ENCODE assay signal across 1 cellular context in the genomic region with DNA sequence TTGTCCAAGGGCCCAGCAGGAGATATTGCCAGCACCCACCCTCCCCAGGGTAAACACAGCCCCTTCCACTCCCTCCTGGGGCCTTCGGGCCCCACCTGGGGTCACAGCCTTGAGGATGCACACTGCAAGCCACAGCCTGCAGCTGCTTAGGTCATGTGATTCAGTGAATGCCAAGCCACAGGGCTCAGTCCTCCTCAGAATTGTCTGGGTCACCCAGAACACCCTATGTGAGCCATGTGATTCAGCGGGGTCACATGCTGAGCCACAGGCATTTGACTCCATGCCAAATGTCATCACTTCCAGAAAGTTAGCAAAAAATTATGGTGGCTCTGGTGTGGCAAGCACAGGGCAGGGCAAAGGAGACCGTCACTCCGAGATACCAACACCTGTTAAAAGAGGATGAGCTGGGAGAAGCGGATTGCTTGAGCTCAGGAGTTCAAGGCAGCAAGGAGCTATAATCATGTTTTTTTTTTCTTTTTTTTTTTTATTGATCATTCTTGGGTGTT.
TF ChIP-seq lines count a peak whose summit lies in the region.

No MANE protein-coding gene starts in this region.

TF ChIP-seq in HEK293T, 16 proteins besides CTCF, POLR2A, EP300 and RAD21 (continued from another document):
- TF ChIP-seq, protein P1, sequence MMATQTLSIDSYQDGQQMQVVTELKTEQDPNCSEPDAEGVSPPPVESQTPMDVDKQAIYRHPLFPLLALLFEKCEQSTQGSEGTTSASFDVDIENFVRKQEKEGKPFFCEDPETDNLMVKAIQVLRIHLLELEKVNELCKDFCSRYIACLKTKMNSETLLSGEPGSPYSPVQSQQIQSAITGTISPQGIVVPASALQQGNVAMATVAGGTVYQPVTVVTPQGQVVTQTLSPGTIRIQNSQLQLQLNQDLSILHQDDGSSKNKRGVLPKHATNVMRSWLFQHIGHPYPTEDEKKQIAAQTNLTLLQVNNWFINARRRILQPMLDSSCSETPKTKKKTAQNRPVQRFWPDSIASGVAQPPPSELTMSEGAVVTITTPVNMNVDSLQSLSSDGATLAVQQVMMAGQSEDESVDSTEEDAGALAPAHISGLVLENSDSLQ (IDR thresholded peaks at IDR 0.05) = no peak
- TF ChIP-seq CTBP1 (IDR thresholded peaks at IDR 0.05; ENCODE audit: borderline replicate concordance) (no peak), LEF1 (IDR thresholded peaks at IDR 0.05; ENCODE audit: borderline replicate concordance) (no peak), ARNT (IDR thresholded peaks at IDR 0.05) (no peak), ZNF384 (IDR thresholded peaks at IDR 0.05) (no peak), FOXM1 (IDR thresholded peaks at IDR 0.05; ENCODE audit: borderline replicate concordance) (no peak), BHLHE40 (IDR thresholded peaks at IDR 0.05; ENCODE audit: borderline replicate concordance) (no peak), SP1 (IDR thresholded peaks at IDR 0.05) (no peak), FOXA1 (IDR thresholded peaks at IDR 0.05) (no peak), NFRKB (IDR thresholded peaks at IDR 0.05) (no peak), L3MBTL2 (conservative IDR thresholded peaks at IDR 0.05) (no peak), FOXK2 (IDR thresholded peaks at IDR 0.05) (no peak), ELF4 (IDR thresholded peaks at IDR 0.05) (no peak), SUZ12 (IDR thresholded peaks at IDR 0.05) (no peak)
